In the genomic region with DNA sequence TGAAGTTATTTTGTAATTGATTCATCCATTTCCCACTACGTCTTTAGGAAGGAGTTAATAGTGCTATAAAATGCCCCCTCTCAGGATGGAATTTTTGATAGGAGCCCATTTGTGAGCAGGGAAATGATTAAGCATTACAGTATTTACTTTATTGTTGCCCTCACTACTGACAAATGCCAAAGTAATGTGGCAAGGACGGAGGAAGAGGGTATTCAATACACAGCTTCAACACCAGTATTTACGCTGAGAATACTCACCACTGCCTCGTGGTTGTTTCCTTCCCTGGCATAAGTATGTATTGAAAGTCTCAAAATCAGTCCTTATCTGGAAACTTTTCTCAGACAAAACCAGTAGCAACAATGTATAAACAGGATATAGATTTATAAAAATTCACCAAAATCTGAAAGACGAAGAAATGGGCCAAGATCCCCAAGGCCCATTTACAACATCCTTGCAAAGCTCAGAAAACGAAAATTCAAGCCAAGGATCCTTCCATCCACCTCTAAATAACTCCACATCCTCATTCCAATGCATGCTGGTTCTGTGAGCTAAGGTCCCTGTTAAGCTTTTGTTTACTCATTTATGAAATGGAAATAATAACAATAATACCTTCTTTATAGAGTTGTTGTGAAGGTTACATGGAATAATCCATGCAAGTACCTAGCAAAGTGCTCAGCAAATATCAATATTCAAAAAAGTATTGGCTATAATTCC, we compare ENCODE assay signal across 14 cellular contexts. TPM values are rescaled to one million over a fixed set of nuclear protein-coding genes. Genes with fewer than 3 reads are reported as not detected.
DNase-seq lines count a peak whose midpoint lies in the region; ATAC-seq, FAIRE-seq and TF ChIP-seq lines count a peak whose summit lies in the region.
"Had no signal": no experiment of that assay in that cellular context is flagged by ENCODE, and none has a peak within 500 bp of the region (broad histone marks: within the 10 kb centered on the region; RNA-seq: fewer than 3 reads in every experiment).

No MANE protein-coding gene starts in this region.

- CTCF ChIA-PET in A673 (lab: Charles Lee) = no interaction called here

- H3K4me3 ChIP-seq in A673 (ENCODE audit: low read depth, low read length, poor library complexity, severe bottlenecking) (peak overlapping the region; percentile 10), bronchial epithelial cell (ENCODE audit: low read depth, low read length) (no peak overlapping the region), mesodermal cell (ENCODE audit: extremely low read depth, insufficient read depth, low read length, poor library complexity, severe bottlenecking) (no peak overlapping the region), coronary artery (no peak overlapping the region)
- H3K4me3 ChIP-seq: gastroesophageal sphincter, suprapubic skin had no signal

- peak overlapping the region; percentile 65 for H3K27ac ChIP-seq in A673 (ENCODE audit: low read depth, low read length, poor library complexity, severe bottlenecking)
- peak overlapping the region; percentile 84 for H3K27ac ChIP-seq in mesodermal cell (ENCODE audit: low read depth, low read length, severe bottlenecking)
- H3K27ac ChIP-seq in coronary artery = no peak overlapping the region
- H3K27ac ChIP-seq: gastroesophageal sphincter had no signal

- POLR2A ChIA-PET in A673 (lab: Charles Lee; ENCODE audit: low non-redundant PET) = no interaction called here

- H3K4me1 ChIP-seq in A673 (ENCODE audit: insufficient read depth, low read length, poor library complexity, severe bottlenecking) (peaks cover 30% of the 10 kb centered on the region), mesodermal cell (ENCODE audit: control insufficient read depth, insufficient read depth, low read length, poor library complexity, severe bottlenecking) (peaks cover 50% of the 10 kb centered on the region)

- TSS peak; percentile 73 for BruUV-seq in A673 (replicated peaks; lab: Mats Ljungman, UMichigan)

- H3K9me3 ChIP-seq in A673 (ENCODE audit: low read depth, low read length, poor library complexity, severe bottlenecking) = no peaks in the 10 kb centered on the region
- no peaks in the 10 kb centered on the region for H3K9me3 ChIP-seq in mesodermal cell (ENCODE audit: control insufficient read depth, low read length)
- H3K9me3 ChIP-seq: gastroesophageal sphincter, suprapubic skin had no signal

- H3K36me3 ChIP-seq in A673 (ENCODE audit: insufficient read depth, low read length, poor library complexity, severe bottlenecking) (no peaks in the 10 kb centered on the region), bronchial epithelial cell (ENCODE audit: control insufficient read depth, insufficient read depth, low read length) (peaks cover 3% of the 10 kb centered on the region), mesodermal cell (ENCODE audit: control insufficient read depth, insufficient read depth, low read length) (peaks cover 56% of the 10 kb centered on the region)

- intact Hi-C loops in A673 (cut with micrococcal nuclease; ENCODE audit: unreplicated experiment) = no loop called here

- H3K27me3 ChIP-seq in A673 (replicated peaks; ENCODE audit: insufficient read depth, low read depth, low read length, poor library complexity) (no peaks in the 10 kb centered on the region), bronchial epithelial cell (ENCODE audit: control insufficient read depth, insufficient read depth, low read length) (no peaks in the 10 kb centered on the region)
- H3K27me3 ChIP-seq: gastroesophageal sphincter, suprapubic skin had no signal

- FAIRE-seq in bronchial epithelial cell (lab: Jason Lieb, UNC) = no peak

- WGBS in mesodermal cell (ENCODE audit: insufficient coverage in 2 of 2), 2 experiments = no CpG with 5 or more reads among the region's 6 CpGs

- TF ChIP-seq CTCF in A673 (conservative IDR thresholded peaks at IDR 0.05; ENCODE audit: low read depth, low read length) (no peak), bronchial epithelial cell (IDR thresholded peaks at IDR 0.05; ENCODE audit: insufficient read depth, low read length, severe bottlenecking) (no peak), coronary artery (IDR thresholded peaks at IDR 0.05) (no peak)

- DNase-seq in A673 (ENCODE audit: low spot score) (peak; percentile 56), NCI-H226 (peak; percentile 81), bronchial epithelial cell (ENCODE audit: low read depth) (peak; percentile 84), HPDE6-E6E7 (ENCODE audit: extremely low spot score) (no peak), coronary artery (ENCODE audit: low spot score) (no peak), NCI-H526 (lab: John Stamatoyannopoulos, UW) (no peak)
- DNase-seq: amygdala; NCI-H2081 treated with DMSO at 0.1 percent for 48 hours; SHP77; stimulated activated CD4-positive, alpha-beta T cell treated with anti-CD3 and anti-CD28 coated beads, Interleukin-4, amount 100 ng/mL, for 24 hours had no signal

- ATAC-seq in GM18519 (IDR thresholded peaks at IDR 0.05; ENCODE audit: low FRiP score, unreplicated experiment) = no peak
- ATAC-seq: gastroesophageal sphincter had no signal

RNA-seq across cellular contexts. Expression of a gene that starts 29.3 kb away (rescaled TPM):
- total RNA-seq in A673 (2021) (57.5 and 62.9 TPM in 2 replicates), bronchial epithelial cell (46.3 and 57.0 TPM in 2 replicates)
- polyA plus RNA-seq in mesodermal cell (2013, experiment 1 of 2) = 62.1 TPM
- polyA plus RNA-seq in mesodermal cell (2013, experiment 2 of 2) = 73.6 TPM

Comparison
In these comparisons a context has a peak if more than half of its experiments do, and no peak if none do; other contexts are left out.
1. DNase-seq: peak in A673 (single experiment), NCI-H226 (single experiment) and bronchial epithelial cell (single experiment); none in HPDE6-E6E7 (single experiment), coronary artery (single experiment) and NCI-H526 (0 of 2).
2. H3K27ac ChIP-seq: peak in A673 (single experiment) and mesodermal cell (single experiment); none in coronary artery (0 of 2).